In genomic region chr11:129955282-129955681, GRCh38 we compare ENCODE assay signal across 21 cellular contexts.
"Had no signal": no experiment of that assay in that cellular context is flagged by ENCODE, and none has a peak within 500 bp of the region (broad histone marks: within the 10 kb centered on the region; RNA-seq: fewer than 3 reads in every experiment).

No MANE protein-coding gene starts in this region.

- H3K9me3 ChIP-seq: esophagus squamous epithelium, gastroesophageal sphincter, heart left ventricle, left lung, lower lobe of right lung, mucosa of descending colon had no signal

- H3K4me2 ChIP-seq: hepatocyte had no signal

- H3K27ac ChIP-seq: epithelial cell of prostate, esophagus squamous epithelium, gastroesophageal sphincter, heart left ventricle, hepatocyte, left lung, lower lobe of right lung had no signal

- DNase-seq: cortex of kidney; effector CD8-positive, alpha-beta T cell; effector memory CD8-positive, alpha-beta T cell; endodermal cell; erythroblast; esophagus squamous epithelium; foreskin fibroblast; heart left ventricle; left cardiac atrium; left lung; left ventricle myocardium superior; lower lobe of right lung; mesenchymal stem cell; mucosa of descending colon; naive B cell; naive thymus-derived CD8-positive, alpha-beta T cell had no signal

- H2AFZ ChIP-seq: hepatocyte had no signal

- H3K4me1 ChIP-seq: esophagus squamous epithelium had no signal

- H3K27me3 Mint-ChIP-seq: dendritic cell treated with granulocyte-macrophage colony-stimulating factor and Interleukin-4, amounts not matched to agents 40 ng/mL and 50 ng/mL, for 4 days; effector memory CD8-positive, alpha-beta T cell; naive B cell; naive thymus-derived CD8-positive, alpha-beta T cell had no signal

- H3K4me3 ChIP-seq: esophagus squamous epithelium, gastroesophageal sphincter, heart left ventricle, hepatocyte, left lung, lower lobe of right lung, mucosa of descending colon had no signal

- H3K9me3 Mint-ChIP-seq: dendritic cell treated with granulocyte-macrophage colony-stimulating factor and Interleukin-4, amounts not matched to agents 40 ng/mL and 50 ng/mL, for 4 days; effector memory CD8-positive, alpha-beta T cell; endodermal cell; mesothelial cell of epicardium; naive B cell; naive thymus-derived CD8-positive, alpha-beta T cell had no signal

- H3K79me2 ChIP-seq: hepatocyte had no signal

- H3K4me3 Mint-ChIP-seq: dendritic cell treated with granulocyte-macrophage colony-stimulating factor and Interleukin-4, amounts not matched to agents 40 ng/mL and 50 ng/mL, for 4 days; effector memory CD8-positive, alpha-beta T cell; endodermal cell; mesothelial cell of epicardium; naive B cell; naive thymus-derived CD8-positive, alpha-beta T cell had no signal

- H3K27me3 ChIP-seq: esophagus squamous epithelium, gastroesophageal sphincter, heart left ventricle, hepatocyte, left lung had no signal

- H3K27ac Mint-ChIP-seq: dendritic cell treated with granulocyte-macrophage colony-stimulating factor and Interleukin-4, amounts not matched to agents 40 ng/mL and 50 ng/mL, for 4 days; effector memory CD8-positive, alpha-beta T cell; endodermal cell; mesothelial cell of epicardium; naive B cell; naive thymus-derived CD8-positive, alpha-beta T cell had no signal
